In the genomic region with DNA sequence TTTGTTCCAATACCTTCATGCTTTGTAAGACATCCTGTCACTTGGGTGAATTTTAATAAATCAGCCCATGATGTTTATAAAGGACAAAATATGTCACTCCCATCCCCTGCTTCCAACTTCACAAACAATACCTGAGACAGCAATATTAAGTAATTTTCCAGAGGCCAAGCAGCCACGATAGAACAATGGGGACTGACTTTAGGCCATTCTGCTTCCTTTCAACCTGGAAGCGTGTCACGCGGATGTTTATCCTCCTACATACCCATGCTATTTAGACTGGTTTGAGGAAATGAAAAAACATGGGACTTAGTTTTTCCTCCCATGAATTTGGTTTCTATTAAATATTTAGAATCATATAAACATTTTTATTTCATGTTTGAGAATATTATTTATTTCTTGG, we compare ENCODE assay signal across 25 cellular contexts.
A peak's percentile ranks its signal among the peaks of the same experiment; 100 is the strongest.
DNase-seq lines count a peak whose midpoint lies in the region; ATAC-seq and TF ChIP-seq lines count a peak whose summit lies in the region.
"Had no signal": no experiment of that assay in that cellular context is flagged by ENCODE, and none has a peak within 500 bp of the region (broad histone marks: within the 10 kb centered on the region; RNA-seq: fewer than 3 reads in every experiment).

No MANE protein-coding gene starts in this region.

- H3K36me3 ChIP-seq in GM23338 (ENCODE audit: insufficient read depth) (no peaks in the 10 kb centered on the region), stomach (no peaks in the 10 kb centered on the region), upper lobe of right lung (no peaks in the 10 kb centered on the region)
- H3K36me3 ChIP-seq: BE2C, HAP-1, SJCRH30 had no signal

- no peaks in the 10 kb centered on the region for H3K79me2 ChIP-seq in GM23338 (replicated peaks; ENCODE audit: insufficient read depth)

- 0 out of 2 replicates have a peak, but pooled peaks cover 6% of the 10 kb centered on the region for H3K9me2 ChIP-seq in GM23338 (ENCODE audit: insufficient read depth)

- ATAC-seq in GM23338: no peak
- ATAC-seq in upper lobe of right lung: no peak
- ATAC-seq: SK-N-SH treated with all-trans-retinoic acid at 6 μM for 48 hours had no signal

- H3K4me3 Mint-ChIP-seq in GM23338: no peak overlapping the region
- no peak overlapping the region for H3K4me3 Mint-ChIP-seq in CD14-positive monocyte
- H3K4me3 Mint-ChIP-seq: HFFc6 had no signal

- intact Hi-C loops in stomach (cut with DNase I; ENCODE audit: low total_unique reads) (no loop called here), CD14-positive monocyte (cut with micrococcal nuclease) (no loop called here), upper lobe of right lung (cut with DNase I) (no loop called here)

- no peak for TF ChIP-seq EP300 in stomach (IDR thresholded peaks at IDR 0.05)

- H3K27ac ChIP-seq in GM23338 (ENCODE audit: low read depth) (no peak overlapping the region; the same call in 1 of the 2 replicates), stomach (peak overlapping the region in 3 of 5 donors; percentile 30 to 79 (median 31)), upper lobe of right lung (no peak overlapping the region)
- H3K27ac ChIP-seq: KMS-11, SJCRH30 had no signal

- H3K36me3 Mint-ChIP-seq in GM23338 (ENCODE audit: low read depth): no peaks in the 10 kb centered on the region
- no peaks in the 10 kb centered on the region for H3K36me3 Mint-ChIP-seq in CD14-positive monocyte

- no peaks in the 10 kb centered on the region for H3K4me1 ChIP-seq in GM23338 (ENCODE audit: insufficient read depth)
- H3K4me1 ChIP-seq in stomach: peaks cover 7 to 32% (median 15%) of the 10 kb centered on the region in 4 donors
- peaks cover 17% of the 10 kb centered on the region for H3K4me1 ChIP-seq in upper lobe of right lung
- H3K4me1 ChIP-seq: BE2C, HAP-1 had no signal

- 74 to 82% (median 78%) methylated on average over 4 of the region's 4 CpGs for WGBS in stomach, 5 donors

- H3K9me3 ChIP-seq in stomach (no peaks in the 10 kb centered on the region), upper lobe of right lung (no peaks in the 10 kb centered on the region)
- H3K9me3 ChIP-seq: BE2C, HAP-1, SJCRH30 had no signal

- TF ChIP-seq POLR2A in stomach (IDR thresholded peaks at IDR 0.05): no peak

- no peaks in the 10 kb centered on the region for H4K20me1 ChIP-seq in GM23338 (replicated peaks; ENCODE audit: insufficient read depth)

- H3K4me3 ChIP-seq in GM23338 (no peak overlapping the region), stomach (no peak overlapping the region), upper lobe of right lung (no peak overlapping the region)
- H3K4me3 ChIP-seq: HAP-1, SJCRH30 had no signal

- H3K4me2 ChIP-seq in GM23338: no peak overlapping the region
- H3K4me2 ChIP-seq: KMS-11 had no signal

- H3K27me3 ChIP-seq in GM23338 (ENCODE audit: insufficient read depth): no peaks in the 10 kb centered on the region
- H3K27me3 ChIP-seq in stomach: no peaks in the 10 kb centered on the region
- H3K27me3 ChIP-seq in upper lobe of right lung: no peaks in the 10 kb centered on the region
- H3K27me3 ChIP-seq: BE2C, SJCRH30 had no signal

- peak; percentile 20 for DNase-seq in NCI-H748 (lab: John Stamatoyannopoulos, UW; ENCODE audit: unreplicated experiment)
- no peak for DNase-seq in NCI-H748 treated with DMSO at 0.1 percent for 48 hours (lab: John Stamatoyannopoulos, UW)
- no peak for DNase-seq in GM23338 (ENCODE audit: low spot score)
- DNase-seq in dermis microvascular lymphatic vessel endothelial cell (ENCODE audit: low read depth in 2 of 2): peak; percentile 18 to 52
- DNase-seq in stomach: no peak
- no peak for DNase-seq in NOMO-1 treated with dmso at 0.1 percent for 144 hours (lab: John Stamatoyannopoulos, UW; ENCODE audit: unreplicated experiment)
- no peak for DNase-seq in CD14-positive monocyte (ENCODE audit: low spot score)
- DNase-seq in upper lobe of right lung: no peak
- DNase-seq: 8988T, ACHN, BE2C, GOT3, HFFc6, IMR-90, MM.1S, NCI-H1417, NCI-H1694, NCI-H2029 treated with DMSO at 0.1 percent for 48 hours, NCI-H446 treated with DMSO at 0.1 percent for 48 hours, NCI-H526, OCI-M1, SJCRH30 had no signal

- H3F3A ChIP-seq in GM23338 (replicated peaks; ENCODE audit: low read depth): no peaks in the 10 kb centered on the region

- H3K9me3 Mint-ChIP-seq in GM23338: no peaks in the 10 kb centered on the region
- peaks cover 0 to 4% (median 0%) of the 10 kb centered on the region in 7 donors for H3K9me3 Mint-ChIP-seq in CD14-positive monocyte
- H3K9me3 Mint-ChIP-seq: HFFc6 had no signal

- no peak overlapping the region for H3K27ac Mint-ChIP-seq in GM23338
- no peak overlapping the region for H3K27ac Mint-ChIP-seq in CD14-positive monocyte
- H3K27ac Mint-ChIP-seq: HFFc6 had no signal

- TF ChIP-seq CTCF in GM23338 (conservative IDR thresholded peaks at IDR 0.05; ENCODE audit: low read depth in 2 of 2) (no peak), stomach (IDR thresholded peaks at IDR 0.05) (no peak), CD14-positive monocyte (IDR thresholded peaks at IDR 0.05) (no peak), upper lobe of right lung (IDR thresholded peaks at IDR 0.05) (no peak)

- H3K27me3 Mint-ChIP-seq in GM23338 (ENCODE audit: insufficient read depth, low read depth, poor library complexity) (peaks cover 3% of the 10 kb centered on the region), CD14-positive monocyte (ENCODE audit: low read depth in 3 of 3) (peaks cover 0 to 1% (median 0%) of the 10 kb centered on the region in 3 donors)

- H3K4me1 Mint-ChIP-seq in GM23338: peaks cover 5% of the 10 kb centered on the region; the same call in 1 of the 3 replicates
- H3K4me1 Mint-ChIP-seq in CD14-positive monocyte: peaks cover 12% of the 10 kb centered on the region

- peak overlapping the region; percentile 59; the same call in 1 of the 2 replicates for H2AFZ ChIP-seq in GM23338

TF ChIP-seq in GM23338, 12 proteins besides CTCF, POLR2A, EP300 and RAD21:
- TF ChIP-seq NANOG (IDR thresholded peaks at IDR 0.05; ENCODE audit: borderline replicate concordance) (no peak), POLR2AphosphoS5 (IDR thresholded peaks at IDR 0.05; ENCODE audit: low read depth) (no peak), JUNB (IDR thresholded peaks at IDR 0.05; ENCODE audit: unreplicated experiment) (no peak), EZH2 (IDR thresholded peaks at IDR 0.05; ENCODE audit: low read depth, unreplicated experiment) (no peak)
TF ChIP-seq in GM23338: peak in this region for 0.

Comparison
In these comparisons a context has a peak if more than half of its experiments do, and no peak if none do; other contexts are left out.
1. DNase-seq: peak in NCI-H748 (single experiment) and dermis microvascular lymphatic vessel endothelial cell (2 of 2); none in NCI-H748 treated with DMSO at 0.1 percent for 48 hours (single experiment), GM23338 (single experiment), stomach (single experiment), NOMO-1 treated with dmso at 0.1 percent for 144 hours (single experiment), CD14-positive monocyte (single experiment) and upper lobe of right lung (single experiment).
2. H3K27ac ChIP-seq: peak in stomach (3 of 5); none in GM23338 (single experiment) and upper lobe of right lung (single experiment).